12 cellular contexts compared by ENCODE assay signal in the genomic region with DNA sequence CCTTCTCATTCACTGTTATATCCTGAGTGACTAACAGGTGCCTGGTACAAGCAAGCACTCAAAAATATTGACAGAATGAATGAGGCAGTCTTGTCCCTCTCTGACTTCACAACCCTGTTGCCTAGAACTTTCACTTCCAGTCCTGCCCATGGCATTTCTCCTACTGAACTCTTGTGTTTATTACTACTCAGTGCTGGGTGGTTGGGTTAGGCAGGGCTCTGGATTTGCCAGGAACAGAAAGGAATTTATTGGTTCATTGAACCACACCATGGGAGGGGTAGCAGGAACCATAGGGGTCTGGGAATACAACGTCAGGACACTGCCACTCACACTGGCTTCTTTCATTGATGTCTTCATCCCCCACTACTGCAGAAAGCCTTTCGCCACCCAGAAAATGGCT. TPM values are rescaled to one million over a fixed set of nuclear protein-coding genes. Genes with fewer than 3 reads are reported as not detected.
DNase-seq lines count a peak whose midpoint lies in the region; ATAC-seq and TF ChIP-seq lines count a peak whose summit lies in the region.
"Had no signal": no experiment of that assay in that cellular context is flagged by ENCODE, and none has a peak within 500 bp of the region (broad histone marks: within the 10 kb centered on the region; RNA-seq: fewer than 3 reads in every experiment).

No MANE protein-coding gene starts in this region.

- POLR2A ChIA-PET in Caco-2 (lab: Charles Lee) (no interaction called here), PC-9 (lab: Charles Lee; ENCODE audit: unreplicated experiment) (interaction anchor here (0.6 kb wide), 1 partner anchor 74 kb away, joined by 6 read pairs; a partner anchor contains a TSS)

- H3K14ac ChIP-seq in trophoblast cell (ENCODE audit: low read length), result no peak overlapping the region

- H2BK5ac ChIP-seq in trophoblast cell (ENCODE audit: low read depth, low read length, poor library complexity), result no peak overlapping the region

- H3K27ac ChIP-seq in PC-9 (peak overlapping the region; percentile 89), trophoblast cell (ENCODE audit: low read depth, low read length) (no peak overlapping the region)

- no peak for TF ChIP-seq CTCF in Caco-2 (IDR thresholded peaks at IDR 0.05; ENCODE audit: insufficient read depth in 1 of 2, low read depth in 1 of 2, low read length in 1 of 2, severe bottlenecking in 1 of 2, unreplicated experiment in 1 of 2)
- no peak for TF ChIP-seq CTCF in PC-9 (conservative IDR thresholded peaks at IDR 0.05)

- no peaks in the 10 kb centered on the region; the same call in 1 of the 2 replicates for H3K79me2 ChIP-seq in PC-9 (ENCODE audit: low read depth)
- no peaks in the 10 kb centered on the region for H3K79me2 ChIP-seq in trophoblast cell (ENCODE audit: control insufficient read depth, insufficient read depth, low read length, poor library complexity)

- no peaks in the 10 kb centered on the region for H3K27me3 Mint-ChIP-seq in Caco-2 (ENCODE audit: insufficient read depth, unreplicated experiment)

- H3K9me3 ChIP-seq in Caco-2 (no peaks in the 10 kb centered on the region), PC-9 (ENCODE audit: insufficient read depth, low read depth) (no peaks in the 10 kb centered on the region), trophoblast cell (ENCODE audit: insufficient read depth, low read depth, low read length) (peaks cover 2% of the 10 kb centered on the region)

- H3K4me3 Mint-ChIP-seq in Caco-2 (ENCODE audit: unreplicated experiment), result no peak overlapping the region

- no peak overlapping the region for H2AK5ac ChIP-seq in trophoblast cell (ENCODE audit: low read length)

- H3K23ac ChIP-seq in trophoblast cell (ENCODE audit: low read length), result no peak overlapping the region

- no peak overlapping the region for H3K18ac ChIP-seq in trophoblast cell (ENCODE audit: low read length)

- H3K4ac ChIP-seq in trophoblast cell (ENCODE audit: low read depth, low read length), result no peak overlapping the region

- WGBS in trophoblast cell (ENCODE audit: extremely low coverage, insufficient coverage, insufficient read length), result no CpG with 5 or more reads among the region's 2 CpGs

- no peak overlapping the region for H3K9ac ChIP-seq in trophoblast cell (ENCODE audit: low read length)

- intact Hi-C loops in Caco-2 (cut with micrococcal nuclease; ENCODE audit: unreplicated experiment), result no loop called here
- intact Hi-C loops in PC-9 (cut with micrococcal nuclease; ENCODE audit: unreplicated experiment), result no loop called here

- H3K36me3 Mint-ChIP-seq in Caco-2 (ENCODE audit: insufficient read depth, unreplicated experiment), result no peaks in the 10 kb centered on the region

- H4K91ac ChIP-seq in trophoblast cell (ENCODE audit: low read depth, low read length), result peak overlapping the region; percentile 48

- peak overlapping the region; percentile 58 for H3K4me2 ChIP-seq in PC-9
- no peak overlapping the region for H3K4me2 ChIP-seq in trophoblast cell (ENCODE audit: low read length)

- H3K27me3 ChIP-seq in Caco-2 (replicated peaks; ENCODE audit: control insufficient read depth, insufficient read depth, low read length) (no peaks in the 10 kb centered on the region), PC-9 (ENCODE audit: insufficient read depth, low read depth) (no peaks in the 10 kb centered on the region), trophoblast cell (ENCODE audit: insufficient read depth, low read length) (no peaks in the 10 kb centered on the region)

- H4K20me1 ChIP-seq in PC-9 (ENCODE audit: insufficient read depth), result no peaks in the 10 kb centered on the region

- CTCF ChIA-PET in Caco-2 (lab: Charles Lee), result no interaction called here
- CTCF ChIA-PET in PC-9 (lab: Charles Lee), result interaction anchor here (0.6 kb wide), 2 partner anchors 55 to 79 kb away, joined by 3 to 7 read pairs; no protein-coding TSS in a partner anchor

- no peak overlapping the region for H3K4me3 ChIP-seq in Caco-2 (ENCODE audit: low read depth, low read length)
- H3K4me3 ChIP-seq in PC-9, result no peak overlapping the region
- no peak overlapping the region for H3K4me3 ChIP-seq in trophoblast cell (ENCODE audit: low read depth, low read length)

- H3K27ac Mint-ChIP-seq in Caco-2 (ENCODE audit: unreplicated experiment), result peak overlapping the region; percentile 58

- BruUV-seq in Caco-2 (replicated peaks; lab: Mats Ljungman, UMichigan) (no TSS peak), PC-9 (replicated peaks; lab: Mats Ljungman, UMichigan) (no TSS peak)

- H3K9me2 ChIP-seq in PC-9 (ENCODE audit: insufficient read depth), result no peaks in the 10 kb centered on the region

- no peaks in the 10 kb centered on the region for H3K9me3 Mint-ChIP-seq in Caco-2 (ENCODE audit: unreplicated experiment)

- H2BK120ac ChIP-seq in trophoblast cell (ENCODE audit: insufficient read depth, low read length, poor library complexity), result no peak overlapping the region

- peak overlapping the region; percentile 28 for H2BK12ac ChIP-seq in trophoblast cell (ENCODE audit: low read length)

- ATAC-seq in esophagus mucosa (peak; percentile 5), HG03571 (IDR thresholded peaks at IDR 0.05; ENCODE audit: unreplicated experiment) (no peak), GM18517 (IDR thresholded peaks at IDR 0.05; ENCODE audit: unreplicated experiment) (no peak)

- H2AFZ ChIP-seq in PC-9 (no peak overlapping the region), trophoblast cell (ENCODE audit: insufficient read depth, low read length, poor library complexity) (no peak overlapping the region)

- H3K4me1 ChIP-seq in Caco-2 (peaks cover 16% of the 10 kb centered on the region), PC-9 (replicated peaks; ENCODE audit: insufficient read depth) (peaks cover 81% of the 10 kb centered on the region), trophoblast cell (ENCODE audit: control insufficient read depth in 1 of 2, insufficient read depth in 2 of 2, low read length in 2 of 2) (peaks cover 13 to 22% of the 10 kb centered on the region in 2 experiments)

- H4K12ac ChIP-seq in trophoblast cell (ENCODE audit: low read depth, low read length), result no peak overlapping the region

- no peaks in the 10 kb centered on the region for H3K36me3 ChIP-seq in Caco-2 (ENCODE audit: control insufficient read depth, insufficient read depth, low read length)
- no peaks in the 10 kb centered on the region for H3K36me3 ChIP-seq in PC-9 (ENCODE audit: low read depth)
- no peaks in the 10 kb centered on the region for H3K36me3 ChIP-seq in trophoblast cell (ENCODE audit: control insufficient read depth in 1 of 2, insufficient read depth in 2 of 2, low read length in 2 of 2)

- peaks cover 50% of the 10 kb centered on the region for H3F3A ChIP-seq in PC-9 (ENCODE audit: insufficient read depth, low read depth)

- H3K79me1 ChIP-seq in trophoblast cell (ENCODE audit: low read length), result peaks cover 4% of the 10 kb centered on the region

- no peak overlapping the region for H4K8ac ChIP-seq in trophoblast cell (ENCODE audit: low read depth, low read length)

- DNase-seq in Caco-2 (no peak), PC-9 (peak in 1 of 2 experiments; percentile 44), trophoblast cell (no peak), GDM1 (lab: John Stamatoyannopoulos, UW) (no peak), NCI-H1694 treated with DMSO at 0.1 percent for 48 hours (lab: John Stamatoyannopoulos, UW) (no peak)
- DNase-seq: H7; NCI-H510A treated with DMSO at 0.1 percent for 48 hours; nucleus accumbens; stimulated activated CD4-positive, alpha-beta T cell treated with anti-CD3 and anti-CD28 coated beads, Interleukin-4, amount 100 ng/mL, for 1 hour had no signal

- H3K4me1 Mint-ChIP-seq in Caco-2 (ENCODE audit: low read depth, unreplicated experiment), result peaks cover 18% of the 10 kb centered on the region

RNA-seq across cellular contexts. Expression of a gene that starts 41.9 kb away (rescaled TPM):
- 13.9 and 14.6 TPM in 2 replicates for total RNA-seq in Caco-2 (2022)
- total RNA-seq in PC-9 (2021), result 63.6 and 70.7 TPM in 2 replicates
- 216 TPM for total RNA-seq in esophagus mucosa
- polyA plus RNA-seq in trophoblast cell (2013), result 20.8 and 21.0 TPM in 2 replicates

RNA-seq across cellular contexts. Expression of a gene that starts 56.9 kb away (rescaled TPM):
- total RNA-seq in Caco-2 (2022), result 28.3 and 28.7 TPM in 2 replicates
- total RNA-seq in PC-9 (2021), result 87.9 and 96.7 TPM in 2 replicates
- 114 TPM for total RNA-seq in esophagus mucosa
- polyA plus RNA-seq in trophoblast cell (2013), result 108 and 113 TPM in 2 replicates
